ENCODE assay signal across 8 cellular contexts in genomic region chr10:79069325-79070090, GRCh38. TPM values are rescaled to one million over a fixed set of nuclear protein-coding genes. Genes with fewer than 3 reads are reported as not detected.
DNase-seq lines count a peak whose midpoint lies in the region; ATAC-seq and TF ChIP-seq lines count a peak whose summit lies in the region.

No MANE protein-coding gene starts in this region.

- H3K27me3 ChIP-seq in BE2C (no peaks in the 10 kb centered on the region), lung (ENCODE audit: control insufficient read depth, insufficient read depth) (no peaks in the 10 kb centered on the region)

- 0 to 1% methylated on average over 67 to 78 of the region's 78 CpGs for WGBS in lung, 2 donors

- H3K4me3 ChIP-seq in BE2C (ENCODE audit: low read depth, low read length): peak overlapping the region; percentile 94
- H3K4me3 ChIP-seq in lung: peak overlapping the region; percentile 79

- H3K4me1 ChIP-seq in BE2C (peaks cover 18% of the 10 kb centered on the region), lung (ENCODE audit: control insufficient read depth in 2 of 2, insufficient read depth in 2 of 2, low read length in 2 of 2) (peaks cover 20 to 29% of the 10 kb centered on the region in 2 donors)

- peaks cover 31% of the 10 kb centered on the region for H3K4me1 Mint-ChIP-seq in stimulated activated naive CD8-positive, alpha-beta T cell treated with anti-CD3 and anti-CD28 coated beads, Interleukin-15, Interleukin-2, amounts not matched to agents 100 ng/mL and 50 ng/mL, for 24 hours (ENCODE audit: low read depth)

- H3K9me3 Mint-ChIP-seq in stimulated activated naive CD8-positive, alpha-beta T cell treated with anti-CD3 and anti-CD28 coated beads, Interleukin-15, Interleukin-2, amounts not matched to agents 100 ng/mL and 50 ng/mL, for 24 hours: no peaks in the 10 kb centered on the region

- H3K36me3 ChIP-seq in BE2C (0 out of 2 replicates have a peak, but pooled peaks cover 7% of the 10 kb centered on the region), lung (ENCODE audit: control insufficient read depth in 2 of 2, insufficient read depth in 2 of 2, low read length in 2 of 2) (no peaks in the 10 kb centered on the region)

- no peaks in the 10 kb centered on the region for H3K36me3 Mint-ChIP-seq in stimulated activated naive CD8-positive, alpha-beta T cell treated with anti-CD3 and anti-CD28 coated beads, Interleukin-15, Interleukin-2, amounts not matched to agents 100 ng/mL and 50 ng/mL, for 24 hours (ENCODE audit: low read depth)

- TF ChIP-seq CTCF in BE2C (IDR thresholded peaks at IDR 0.05; ENCODE audit: low read depth, low read length): no peak
- TF ChIP-seq CTCF in lung (IDR thresholded peaks at IDR 0.05; ENCODE audit: control extremely low read depth, extremely low read depth): no peak

- peak overlapping the region; percentile 89 for H3K4me3 Mint-ChIP-seq in stimulated activated naive CD8-positive, alpha-beta T cell treated with anti-CD3 and anti-CD28 coated beads, Interleukin-15, Interleukin-2, amounts not matched to agents 100 ng/mL and 50 ng/mL, for 24 hours

- peaks cover 3% of the 10 kb centered on the region for H3K27me3 Mint-ChIP-seq in stimulated activated naive CD8-positive, alpha-beta T cell treated with anti-CD3 and anti-CD28 coated beads, Interleukin-15, Interleukin-2, amounts not matched to agents 100 ng/mL and 50 ng/mL, for 24 hours

- H3K9me3 ChIP-seq in BE2C: no peaks in the 10 kb centered on the region
- H3K9me3 ChIP-seq in lung (ENCODE audit: control insufficient read depth in 2 of 2, insufficient read depth in 1 of 2, low read length in 1 of 2): no peaks in the 10 kb centered on the region

- peak; percentile 29 for ATAC-seq in GM19455 (IDR thresholded peaks at IDR 0.05; ENCODE audit: unreplicated experiment)
- no peak for ATAC-seq in lung (ENCODE audit: insufficient read depth, low FRiP score)

- peak overlapping the region; percentile 78 for H3K27ac Mint-ChIP-seq in stimulated activated naive CD8-positive, alpha-beta T cell treated with anti-CD3 and anti-CD28 coated beads, Interleukin-15, Interleukin-2, amounts not matched to agents 100 ng/mL and 50 ng/mL, for 24 hours

- peak overlapping the region; percentile 97 to 99 for H3K27ac ChIP-seq in lung (ENCODE audit: low read depth in 1 of 2, low read length in 1 of 2)

- DNase-seq in BE2C: peak; percentile 41
- peak; percentile 54 for DNase-seq in HK-2 (ENCODE audit: unreplicated experiment)
- peak; percentile 59 for DNase-seq in activated CD4-positive, CD25-positive, alpha-beta regulatory T cell treated with anti-CD3 and anti-CD28 coated beads, Interleukin-2, amount 50 U/mL, for 72 hours
- peak; percentile 67 for DNase-seq in dermis blood vessel endothelial cell
- no peak for DNase-seq in lung (ENCODE audit: low spot score)
- no peak for DNase-seq in HuH-7.5 (ENCODE audit: low spot score)

RNA-seq across cellular contexts. Expression of gene ZMIZ1, which starts 0.7 kb away (rescaled TPM):
- 175 TPM for polyA plus RNA-seq in BE2C (2012; ENCODE audit: insufficient read depth, insufficient read length, low read depth)
- 18.2 and 32.1 TPM in 2 replicates for total RNA-seq in dermis blood vessel endothelial cell
- total RNA-seq in lung: 10 to 100 TPM; 43.7 to 80.2 TPM
- 10 to 100 TPM; 18.3 to 41.5 TPM for polyA plus RNA-seq in lung

Comparison
In these comparisons a context has a peak if more than half of its experiments do, and no peak if none do; other contexts are left out.
1. DNase-seq: peak in BE2C (single experiment), HK-2 (single experiment), activated CD4-positive, CD25-positive, alpha-beta regulatory T cell treated with anti-CD3 and anti-CD28 coated beads, Interleukin-2, amount 50 U/mL, for 72 hours (single experiment) and dermis blood vessel endothelial cell (single experiment); none in lung (single experiment) and HuH-7.5 (single experiment).